1 cellular context compared by ENCODE assay signal in genomic region chr13:24682353-24682752, GRCh38.
TF ChIP-seq lines count a peak whose summit lies in the region.

No MANE protein-coding gene starts in this region.

TF ChIP-seq in HEK293, 187 proteins besides CTCF, POLR2A, EP300 and RAD21 (continued from another document):
- 0 out of 2 replicates have a peak, but pooled peaks have one; percentile 20 for TF ChIP-seq ZSCAN4 (tag by site-specific recombination; IDR thresholded peaks at IDR 0.05)
- TF ChIP-seq ZNF548 (tag by site-specific recombination; IDR thresholded peaks at IDR 0.05), result no peak
- no peak for TF ChIP-seq ZNF670 (tag by site-specific recombination; IDR thresholded peaks at IDR 0.05; ENCODE audit: low read depth)
- TF ChIP-seq MZF1 (tag by site-specific recombination; IDR thresholded peaks at IDR 0.05; ENCODE audit: borderline replicate concordance), result no peak
- no peak for TF ChIP-seq ZNF518A (tag by site-specific recombination; conservative IDR thresholded peaks at IDR 0.05; ENCODE audit: low read depth)
